In the genomic region with DNA sequence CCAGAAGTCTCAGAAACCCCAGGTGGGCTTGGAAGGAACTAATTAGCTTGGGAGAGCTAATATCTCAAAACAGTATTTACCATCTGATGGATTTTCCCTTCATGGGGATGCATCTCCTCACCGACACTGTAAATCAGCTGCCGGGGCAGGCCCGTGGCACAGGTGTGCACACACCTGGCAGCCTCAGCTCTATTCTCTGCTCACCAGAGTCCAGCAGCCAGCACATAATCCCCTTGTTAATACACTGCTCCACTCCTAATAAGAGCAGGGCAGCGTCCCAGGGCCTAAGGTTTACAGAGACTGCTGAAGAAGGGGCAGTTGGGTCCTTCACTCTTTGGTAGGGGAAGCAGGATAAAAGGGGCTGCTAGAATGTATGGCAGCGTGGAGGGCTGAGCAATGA, we compare ENCODE assay signal across 1 cellular context.
TF ChIP-seq lines count a peak whose summit lies in the region.

No MANE protein-coding gene starts in this region.

TF ChIP-seq in GM23338, 12 proteins besides CTCF, POLR2A, EP300 and RAD21 (continued from another document):
- TF ChIP-seq ETS1 (IDR thresholded peaks at IDR 0.05), result no peak
